In genomic region chr14:55942826-55943225, GRCh38 we compare ENCODE assay signal across 18 cellular contexts.
A peak's percentile ranks its signal among the peaks of the same experiment; 100 is the strongest.
DNase-seq lines count a peak whose midpoint lies in the region; ATAC-seq, FAIRE-seq and TF ChIP-seq lines count a peak whose summit lies in the region.
"Had no signal": no experiment of that assay in that cellular context is flagged by ENCODE, and none has a peak within 500 bp of the region (broad histone marks: within the 10 kb centered on the region; RNA-seq: fewer than 3 reads in every experiment).

No MANE protein-coding gene starts in this region.

- H3K36me3 Mint-ChIP-seq in neural crest cell (ENCODE audit: low read depth): no peaks in the 10 kb centered on the region
- H3K36me3 Mint-ChIP-seq: CD4-positive, alpha-beta memory T cell had no signal

- no peak overlapping the region for H3K23ac ChIP-seq in H1 (ENCODE audit: insufficient read length)

- no peak overlapping the region for H4K5ac ChIP-seq in H1 (ENCODE audit: insufficient read length, low read depth, low read length)

- peak; percentile 63 for FAIRE-seq in HTR-8/SVneo (lab: Jason Lieb, UNC)
- no peak for FAIRE-seq in H1 (lab: Jason Lieb, UNC)
- FAIRE-seq: GM12891, GM18507 had no signal

- no peak overlapping the region for H3K18ac ChIP-seq in H1 (ENCODE audit: extremely low read depth, low read length)

- no peak overlapping the region for H2BK15ac ChIP-seq in H1 (ENCODE audit: low read length)

- peak overlapping the region; percentile 44 for H3K27ac Mint-ChIP-seq in neural crest cell (ENCODE audit: unreplicated experiment)
- H3K27ac Mint-ChIP-seq: CD4-positive, alpha-beta memory T cell; HFFc6 had no signal

- TF ChIP-seq CTCF in C4-2B (conservative IDR thresholded peaks at IDR 0.05): no peak; the same call in 1 of the 2 replicates
- TF ChIP-seq CTCF in H1 (IDR thresholded peaks at IDR 0.05; ENCODE audit: control extremely low read depth in 1 of 3, insufficient read depth in 1 of 3, low read depth in 1 of 3, low read length in 3 of 3): peak in 2 of 3 experiments; percentile 9 to 33; a peak in 1 of 4 replicates
- TF ChIP-seq CTCF in neural crest cell (conservative IDR thresholded peaks at IDR 0.05): no peak
- no peak for TF ChIP-seq CTCF in GM20000 (IDR thresholded peaks at IDR 0.05; ENCODE audit: extremely low read depth, missing control alignments)

- no peaks in the 10 kb centered on the region for H3K27me3 ChIP-seq in H1 (replicated peaks in 1 of 4; ENCODE audit: control insufficient read depth in 3 of 4, extremely low read depth in 1 of 4, insufficient read depth in 3 of 4, low read length in 3 of 4)

- H2AFZ ChIP-seq in H1 (ENCODE audit: low read length): no peak overlapping the region

- no peaks in the 10 kb centered on the region for H3K79me1 ChIP-seq in H1 (ENCODE audit: low read depth, low read length)

- DNase-seq in HTR-8/SVneo (ENCODE audit: insufficient read length, low spot score) (no peak), H1 (ENCODE audit: low read depth in 1 of 2, low spot score in 2 of 2) (no peak), neural crest cell (ENCODE audit: low read depth, low spot score) (no peak), GM20000 (ENCODE audit: low spot score) (no peak), NCI-H2227 (lab: John Stamatoyannopoulos, UW; ENCODE audit: unreplicated experiment) (no peak)
- DNase-seq: Calu3; CD4-positive, alpha-beta memory T cell; COR-L47; DMS53; DMS79 treated with DMSO at 0.1 percent for 48 hours; GF-D8; HFFc6 had no signal

- no peak for TF ChIP-seq EP300 in H1 (IDR thresholded peaks at IDR 0.05; ENCODE audit: borderline replicate concordance in 1 of 2, low read depth in 2 of 2, low read length in 2 of 2)

- H4K91ac ChIP-seq in H1 (replicated peaks; ENCODE audit: insufficient read length, low read length): no peak overlapping the region

- peaks cover 3% of the 10 kb centered on the region for H3K9me3 Mint-ChIP-seq in neural crest cell
- H3K9me3 Mint-ChIP-seq: HFFc6 had no signal

- no peak overlapping the region for H3K4me2 ChIP-seq in H1 (ENCODE audit: insufficient read depth in 1 of 2, low read depth in 2 of 2, low read length in 2 of 2)

- no peak overlapping the region for H2AK5ac ChIP-seq in H1 (ENCODE audit: low read depth, low read length)

- H2BK120ac ChIP-seq in H1 (replicated peaks; ENCODE audit: low read depth, low read length): no peak overlapping the region

- H2BK5ac ChIP-seq in H1 (ENCODE audit: low read depth, low read length): no peak overlapping the region

- H3K4me1 ChIP-seq in H1 (replicated peaks in 1 of 4; ENCODE audit: control insufficient read depth in 3 of 4, insufficient read depth in 4 of 4, low read length in 3 of 4): peaks cover 0 to 2% (median 0%) of the 10 kb centered on the region in 4 experiments; a peak in 3 of 7 replicates

- no peaks in the 10 kb centered on the region for H4K20me1 ChIP-seq in H1 (replicated peaks in 1 of 2; ENCODE audit: control insufficient read depth in 1 of 2, insufficient read depth in 2 of 2, low read length in 2 of 2)

- no peak overlapping the region for H3K4me3 ChIP-seq in H1 (ENCODE audit: extremely low read depth in 1 of 4, insufficient read depth in 2 of 4, low read depth in 3 of 4, low read length in 4 of 4)
- H3K4me3 ChIP-seq: HAP-1 had no signal

- H3K9ac ChIP-seq in H1 (replicated peaks in 1 of 4; ENCODE audit: extremely low read depth in 1 of 4, low read depth in 3 of 4, low read length in 3 of 4): no peak overlapping the region

- no peak for TF ChIP-seq POLR2A in H1 (IDR thresholded peaks at IDR 0.05; ENCODE audit: control extremely low read depth in 1 of 2, low read depth in 2 of 2, low read length in 2 of 2)

- no peaks in the 10 kb centered on the region for H3K79me2 ChIP-seq in H1 (ENCODE audit: control insufficient read depth in 1 of 2, insufficient read depth in 2 of 2, low read length in 2 of 2)

- no peaks in the 10 kb centered on the region for H3K36me3 ChIP-seq in H1 (ENCODE audit: control insufficient read depth in 2 of 4, insufficient read depth in 4 of 4, low read length in 3 of 4)
- H3K36me3 ChIP-seq: HAP-1 had no signal

- no peaks in the 10 kb centered on the region for H3K9me3 ChIP-seq in H1 (ENCODE audit: insufficient read depth in 2 of 2, low read depth in 1 of 2, low read length in 1 of 2)
- H3K9me3 ChIP-seq: HAP-1 had no signal

- H3K4me1 Mint-ChIP-seq in neural crest cell: peaks cover 6% of the 10 kb centered on the region
- H3K4me1 Mint-ChIP-seq: CD4-positive, alpha-beta memory T cell had no signal

- POLR2A ChIA-PET in H1 (lab: Charles Lee; ENCODE audit: partially characterized antibody): no interaction called here

- ATAC-seq in GM21367 (IDR thresholded peaks at IDR 0.05; ENCODE audit: unreplicated experiment): no peak
- no peak for ATAC-seq in HG02642 (IDR thresholded peaks at IDR 0.05; ENCODE audit: poor library complexity, unreplicated experiment)

- H2BK12ac ChIP-seq in H1 (ENCODE audit: low read depth, low read length): no peak overlapping the region

- TF ChIP-seq RAD21 in H1 (IDR thresholded peaks at IDR 0.05 in 1 of 2, conservative IDR thresholded peaks at IDR 0.05 in 1 of 2; ENCODE audit: low read depth in 2 of 2, low read length in 2 of 2): no peak; a peak in 1 of 4 replicates

- no peaks in the 10 kb centered on the region; the same call in 1 of the 2 replicates for H3K23me2 ChIP-seq in H1 (ENCODE audit: low read depth, low read length)

- peak overlapping the region; percentile 41 for H3K27ac ChIP-seq in C4-2B
- H3K27ac ChIP-seq in H1 (ENCODE audit: low read depth, low read length): no peak overlapping the region

- WGBS in H1 (ENCODE audit: extremely low coverage in 1 of 2, insufficient coverage in 1 of 2, insufficient read length in 1 of 2, insufficient replicate concordance in 2 of 2, low coverage in 1 of 2, low lambda C conversion rate in 2 of 2, missing lambda C conversion rate in 1 of 2), 2 experiments: 83% methylated on average over 1 of the region's 1 CpG; no CpG with 5 or more reads in 1 of the 2 experiments

- CTCF ChIA-PET in H1 (lab: Charles Lee; ENCODE audit: partially characterized antibody): interaction anchor here (0.6 to 1.8 kb wide), 2 partner anchors 13 to 211 kb away, joined by 3 to 5 read pairs; no protein-coding TSS in a partner anchor

- H3K4ac ChIP-seq in H1 (replicated peaks; ENCODE audit: insufficient read length, low read depth, low read length): no peak overlapping the region

- no peak overlapping the region for H3K56ac ChIP-seq in H1 (replicated peaks; ENCODE audit: insufficient read length, low read depth, low read length)

- no peak overlapping the region for H3K14ac ChIP-seq in H1 (ENCODE audit: insufficient read length)

- no peak overlapping the region for H4K8ac ChIP-seq in H1 (ENCODE audit: extremely low read depth, insufficient read depth, low read length)

- H2BK20ac ChIP-seq in H1 (ENCODE audit: low read length): no peak overlapping the region

- no peaks in the 10 kb centered on the region for H3K27me3 Mint-ChIP-seq in neural crest cell (ENCODE audit: low read depth)

- H3K4me3 Mint-ChIP-seq in neural crest cell: no peak overlapping the region
- H3K4me3 Mint-ChIP-seq: CD4-positive, alpha-beta memory T cell; HFFc6 had no signal

TF ChIP-seq in H1, 55 proteins besides CTCF, POLR2A, EP300 and RAD21:
- no peak for TF ChIP-seq CREB1 (IDR thresholded peaks at IDR 0.05)
- no peak for TF ChIP-seq SP1 (IDR thresholded peaks at IDR 0.05; ENCODE audit: low read depth, low read length)
- no peak for TF ChIP-seq JUN (IDR thresholded peaks at IDR 0.05; ENCODE audit: low read depth, low read length)
- TF ChIP-seq SIN3A (conservative IDR thresholded peaks at IDR 0.05 in 1 of 2, IDR thresholded peaks at IDR 0.05 in 1 of 2; ENCODE audit: low read depth in 1 of 2, low read length in 2 of 2): no peak
- no peak for TF ChIP-seq CBX5 (IDR thresholded peaks at IDR 0.05; ENCODE audit: low read depth, low read length)

Comparison
In these comparisons a context has a peak if more than half of its experiments do, and no peak if none do; other contexts are left out.
1. CTCF ChIP-seq: peak in H1 (2 of 3); none in C4-2B (single experiment), neural crest cell (single experiment) and GM20000 (single experiment).